Comparison of ENCODE assay signal across 14 cellular contexts in the genomic region with DNA sequence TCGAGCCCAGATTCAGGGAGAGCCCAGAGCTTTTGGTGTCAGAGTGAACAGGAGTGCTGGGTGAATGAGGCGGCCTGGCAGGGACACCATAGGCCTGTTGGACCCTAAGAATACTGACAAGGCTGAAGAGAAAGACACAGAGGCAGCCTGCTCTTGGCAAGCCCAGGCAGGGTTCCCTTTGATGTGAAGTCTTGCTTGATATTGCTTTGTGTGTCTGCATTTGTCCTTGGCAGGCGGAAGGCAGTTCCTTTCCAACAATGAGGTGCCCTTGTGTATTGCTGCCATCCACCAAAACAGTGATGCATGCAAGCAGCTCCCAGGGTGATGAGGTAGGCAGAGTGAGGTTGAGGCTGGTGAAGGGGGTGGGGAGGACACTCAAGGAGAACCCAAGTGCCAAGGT.
DNase-seq lines count a peak whose midpoint lies in the region; ATAC-seq lines count a peak whose summit lies in the region.
"Had no signal": no experiment of that assay in that cellular context is flagged by ENCODE, and none has a peak within 500 bp of the region (broad histone marks: within the 10 kb centered on the region; RNA-seq: fewer than 3 reads in every experiment).

No MANE protein-coding gene starts in this region.

- peak; percentile 33 for DNase-seq in NCI-H1436 (lab: John Stamatoyannopoulos, UW)
- no peak for DNase-seq in NCI-H1436 treated with DMSO at 0.1 percent for 48 hours (lab: John Stamatoyannopoulos, UW)
- peak; percentile 73 for DNase-seq in Right ventricle myocardium inferior (ENCODE audit: missing footprints)
- DNase-seq in occipital lobe (lab: John Stamatoyannopoulos, UW), result peak; percentile 55
- peak; percentile 66 for DNase-seq in ureter (ENCODE audit: low spot score)
- DNase-seq in mesenteric fat pad (ENCODE audit: low spot score), result no peak
- DNase-seq in SKM-1 treated with dmso at 0.1 percent for 144 hours (lab: John Stamatoyannopoulos, UW; ENCODE audit: unreplicated experiment), result no peak
- DNase-seq: activated naive CD4-positive, alpha-beta T cell treated with Interleukin-2 at 50 U/mL for 16 hours; EL; kidney glomerular epithelial cell; NCI-H1048 had no signal

- peak; percentile 92 for ATAC-seq in Right ventricle myocardium inferior
- ATAC-seq in GM19463 (IDR thresholded peaks at IDR 0.05; ENCODE audit: unreplicated experiment), result no peak
- ATAC-seq: A549, WTC11 had no signal

- intact Hi-C loops in Right ventricle myocardium inferior (cut with DNase I), result loop anchor here (2.0 to 10.0 kb wide), 2 partner anchors 93 to 159 kb away; no protein-coding TSS in a partner anchor

Comparison
In these comparisons a context has a peak if more than half of its experiments do, and no peak if none do; other contexts are left out.
1. DNase-seq: peak in NCI-H1436 (single experiment), Right ventricle myocardium inferior (single experiment), occipital lobe (single experiment) and ureter (single experiment); none in NCI-H1436 treated with DMSO at 0.1 percent for 48 hours (single experiment), mesenteric fat pad (single experiment) and SKM-1 treated with dmso at 0.1 percent for 144 hours (single experiment).